1 cellular context compared by ENCODE assay signal in the genomic region with DNA sequence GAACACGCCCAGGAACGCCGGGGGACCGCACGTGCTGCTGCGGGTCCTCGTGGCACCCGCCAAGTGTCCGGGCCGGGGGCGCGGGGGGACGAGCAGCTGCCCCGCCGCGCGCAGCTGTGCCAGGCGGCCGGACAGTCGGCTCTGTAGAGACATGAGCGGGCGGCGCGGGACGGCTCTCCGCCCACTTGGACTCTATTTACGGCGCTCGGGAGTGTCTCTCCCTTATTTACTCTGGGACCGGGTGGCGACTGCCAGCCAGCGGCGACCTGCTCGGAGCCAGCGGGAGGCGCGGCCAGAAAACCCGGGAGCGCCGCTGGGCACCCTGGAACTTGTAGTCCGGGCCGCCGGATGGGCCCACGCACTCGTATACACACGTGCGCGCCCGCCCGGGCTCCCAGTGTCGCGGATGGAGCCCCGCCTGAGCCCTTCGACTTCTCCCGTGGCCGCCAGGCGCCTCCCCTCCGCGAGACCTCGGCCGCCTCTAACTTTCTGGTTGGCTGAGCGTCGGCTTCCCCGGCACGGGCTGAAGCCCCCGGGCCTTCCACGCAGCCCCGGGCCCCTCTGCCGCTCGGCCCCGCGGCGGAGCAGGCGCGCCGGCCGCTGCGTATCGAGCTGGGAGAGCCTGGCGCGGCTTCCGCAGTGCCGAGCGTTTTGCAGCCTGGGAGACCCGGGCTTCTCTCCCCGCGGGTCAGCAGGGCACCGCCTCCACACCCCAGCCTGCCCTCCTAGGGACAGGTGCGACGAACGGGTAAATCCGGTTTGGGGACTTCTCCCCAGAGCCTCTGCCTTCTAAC.
TF ChIP-seq lines count a peak whose summit lies in the region.

A gene with protein sequence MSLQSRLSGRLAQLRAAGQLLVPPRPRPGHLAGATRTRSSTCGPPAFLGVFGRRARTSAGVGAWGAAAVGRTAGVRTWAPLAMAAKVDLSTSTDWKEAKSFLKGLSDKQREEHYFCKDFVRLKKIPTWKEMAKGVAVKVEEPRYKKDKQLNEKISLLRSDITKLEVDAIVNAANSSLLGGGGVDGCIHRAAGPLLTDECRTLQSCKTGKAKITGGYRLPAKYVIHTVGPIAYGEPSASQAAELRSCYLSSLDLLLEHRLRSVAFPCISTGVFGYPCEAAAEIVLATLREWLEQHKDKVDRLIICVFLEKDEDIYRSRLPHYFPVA (minus strand): TSS at position 272 of the 794 bp plus-strand sequence. CDS start 119 bp downstream, at position 153.

TF ChIP-seq in Ishikawa, 13 proteins besides CTCF, POLR2A, EP300 and RAD21:
- TF ChIP-seq, protein P1, sequence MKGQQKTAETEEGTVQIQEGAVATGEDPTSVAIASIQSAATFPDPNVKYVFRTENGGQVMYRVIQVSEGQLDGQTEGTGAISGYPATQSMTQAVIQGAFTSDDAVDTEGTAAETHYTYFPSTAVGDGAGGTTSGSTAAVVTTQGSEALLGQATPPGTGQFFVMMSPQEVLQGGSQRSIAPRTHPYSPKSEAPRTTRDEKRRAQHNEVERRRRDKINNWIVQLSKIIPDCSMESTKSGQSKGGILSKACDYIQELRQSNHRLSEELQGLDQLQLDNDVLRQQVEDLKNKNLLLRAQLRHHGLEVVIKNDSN (IDR thresholded peaks at IDR 0.05) = peak; percentile 60
- TF ChIP-seq EGR1 (IDR thresholded peaks at IDR 0.05) (peak; percentile 38; the same call in 1 of the 2 replicates), YY1 (IDR thresholded peaks at IDR 0.05; ENCODE audit: low read depth) (0 out of 2 replicates have a peak, but pooled peaks have one; percentile 8), TAF1 (IDR thresholded peaks at IDR 0.05; ENCODE audit: low read depth) (no peak; the same call in none of the 2 replicates), CREB1 (IDR thresholded peaks at IDR 0.05; ENCODE audit: low read depth) (0 out of 2 replicates have a peak, but pooled peaks have one; percentile 15), TCF12 (IDR thresholded peaks at IDR 0.05; ENCODE audit: low read depth) (peak; percentile 90), TEAD4 (IDR thresholded peaks at IDR 0.05) (peak; percentile 73), CEBPB (IDR thresholded peaks at IDR 0.05) (peak; percentile 22; the same call in 1 of the 2 replicates), ZBTB7A (IDR thresholded peaks at IDR 0.05; ENCODE audit: low read depth) (peak; percentile 3; the same call in 1 of the 2 replicates), FOXM1 (IDR thresholded peaks at IDR 0.05; ENCODE audit: borderline replicate concordance, low read depth) (peak; percentile 50; the same call in 1 of the 2 replicates), NFIC (IDR thresholded peaks at IDR 0.05) (peak; percentile 69)
- TF ChIP-seq, protein P2, sequence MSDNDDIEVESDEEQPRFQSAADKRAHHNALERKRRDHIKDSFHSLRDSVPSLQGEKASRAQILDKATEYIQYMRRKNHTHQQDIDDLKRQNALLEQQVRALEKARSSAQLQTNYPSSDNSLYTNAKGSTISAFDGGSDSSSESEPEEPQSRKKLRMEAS (IDR thresholded peaks at IDR 0.05) = peak; percentile 86
- TF ChIP-seq, protein P3, sequence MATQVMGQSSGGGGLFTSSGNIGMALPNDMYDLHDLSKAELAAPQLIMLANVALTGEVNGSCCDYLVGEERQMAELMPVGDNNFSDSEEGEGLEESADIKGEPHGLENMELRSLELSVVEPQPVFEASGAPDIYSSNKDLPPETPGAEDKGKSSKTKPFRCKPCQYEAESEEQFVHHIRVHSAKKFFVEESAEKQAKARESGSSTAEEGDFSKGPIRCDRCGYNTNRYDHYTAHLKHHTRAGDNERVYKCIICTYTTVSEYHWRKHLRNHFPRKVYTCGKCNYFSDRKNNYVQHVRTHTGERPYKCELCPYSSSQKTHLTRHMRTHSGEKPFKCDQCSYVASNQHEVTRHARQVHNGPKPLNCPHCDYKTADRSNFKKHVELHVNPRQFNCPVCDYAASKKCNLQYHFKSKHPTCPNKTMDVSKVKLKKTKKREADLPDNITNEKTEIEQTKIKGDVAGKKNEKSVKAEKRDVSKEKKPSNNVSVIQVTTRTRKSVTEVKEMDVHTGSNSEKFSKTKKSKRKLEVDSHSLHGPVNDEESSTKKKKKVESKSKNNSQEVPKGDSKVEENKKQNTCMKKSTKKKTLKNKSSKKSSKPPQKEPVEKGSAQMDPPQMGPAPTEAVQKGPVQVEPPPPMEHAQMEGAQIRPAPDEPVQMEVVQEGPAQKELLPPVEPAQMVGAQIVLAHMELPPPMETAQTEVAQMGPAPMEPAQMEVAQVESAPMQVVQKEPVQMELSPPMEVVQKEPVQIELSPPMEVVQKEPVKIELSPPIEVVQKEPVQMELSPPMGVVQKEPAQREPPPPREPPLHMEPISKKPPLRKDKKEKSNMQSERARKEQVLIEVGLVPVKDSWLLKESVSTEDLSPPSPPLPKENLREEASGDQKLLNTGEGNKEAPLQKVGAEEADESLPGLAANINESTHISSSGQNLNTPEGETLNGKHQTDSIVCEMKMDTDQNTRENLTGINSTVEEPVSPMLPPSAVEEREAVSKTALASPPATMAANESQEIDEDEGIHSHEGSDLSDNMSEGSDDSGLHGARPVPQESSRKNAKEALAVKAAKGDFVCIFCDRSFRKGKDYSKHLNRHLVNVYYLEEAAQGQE (IDR thresholded peaks at IDR 0.05; ENCODE audit: low read depth) = no peak
TF ChIP-seq in Ishikawa: peak in this region for 11.
